In the genomic region with DNA sequence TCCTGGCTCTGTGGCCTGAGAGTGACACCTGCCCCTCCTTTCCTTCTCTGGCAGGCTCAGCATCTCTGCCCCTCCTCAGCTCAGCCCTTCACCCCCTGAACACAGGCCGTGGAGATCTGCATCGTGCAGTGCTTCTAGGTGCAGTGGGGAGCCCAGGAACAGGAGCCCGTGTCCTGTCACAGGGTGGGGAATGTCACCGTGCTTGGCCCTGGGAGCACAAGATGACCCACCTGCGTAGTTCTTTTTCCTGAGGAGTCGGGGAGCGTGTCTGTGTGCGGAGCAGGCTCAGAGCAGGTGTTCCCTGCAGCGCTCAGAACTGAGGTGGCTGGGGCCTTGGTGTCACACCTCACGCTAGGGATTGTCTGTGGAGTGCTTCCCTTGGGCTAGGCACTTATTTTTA, we compare ENCODE assay signal across 11 cellular contexts. TPM values are rescaled to one million over a fixed set of nuclear protein-coding genes. Genes with fewer than 3 reads are reported as not detected.
DNase-seq lines count a peak whose midpoint lies in the region; ATAC-seq and TF ChIP-seq lines count a peak whose summit lies in the region.
"Had no signal": no experiment of that assay in that cellular context is flagged by ENCODE, and none has a peak within 500 bp of the region (broad histone marks: within the 10 kb centered on the region; RNA-seq: fewer than 3 reads in every experiment).

No MANE protein-coding gene starts in this region.

- no peaks in the 10 kb centered on the region for H3K36me3 ChIP-seq in right atrium auricular region
- H3K36me3 ChIP-seq in SU-DHL-6 (ENCODE audit: low read length), result no peaks in the 10 kb centered on the region
- no peaks in the 10 kb centered on the region for H3K36me3 ChIP-seq in iPS-15b (ENCODE audit: control insufficient read depth, insufficient read depth, low read length)
- peaks cover 4% of the 10 kb centered on the region for H3K36me3 ChIP-seq in thymus (ENCODE audit: control insufficient read depth, insufficient read depth)
- no peaks in the 10 kb centered on the region for H3K36me3 ChIP-seq in brain microvascular endothelial cell (replicated peaks)

- DNase-seq in cardiac septum (ENCODE audit: low spot score) (peak; percentile 76), right atrium auricular region (ENCODE audit: low spot score) (no peak), AG20443 (ENCODE audit: low spot score) (no peak), brain microvascular endothelial cell (no peak)
- DNase-seq: central memory CD4-positive, alpha-beta T cell; foreskin fibroblast; NCI-H226 had no signal

- no peak for TF ChIP-seq CTCF in right atrium auricular region (IDR thresholded peaks at IDR 0.05)
- no peak for TF ChIP-seq CTCF in SU-DHL-6 (IDR thresholded peaks at IDR 0.05; ENCODE audit: insufficient read depth, low read length, poor library complexity, severe bottlenecking)
- no peak for TF ChIP-seq CTCF in brain microvascular endothelial cell (IDR thresholded peaks at IDR 0.05; ENCODE audit: low read depth, low read length, missing control alignments)

- H3K9ac ChIP-seq in SU-DHL-6 (ENCODE audit: low read length) (peak overlapping the region; percentile 69; the same call in 1 of the 2 replicates), iPS-15b (ENCODE audit: low read depth, low read length) (peak overlapping the region; percentile 37)

- H3K27me3 ChIP-seq in right atrium auricular region (no peaks in the 10 kb centered on the region), SU-DHL-6 (ENCODE audit: low read length) (no peaks in the 10 kb centered on the region), iPS-15b (ENCODE audit: control insufficient read depth, insufficient read depth, low read length) (no peaks in the 10 kb centered on the region), thymus (ENCODE audit: control insufficient read depth, insufficient read depth) (no peaks in the 10 kb centered on the region), brain microvascular endothelial cell (replicated peaks) (no peaks in the 10 kb centered on the region)

- no peak overlapping the region for H2AFZ ChIP-seq in SU-DHL-6 (ENCODE audit: low read depth, low read length, severe bottlenecking)

- H3K9me2 ChIP-seq in SU-DHL-6 (replicated peaks; ENCODE audit: insufficient read depth, low read length), result no peaks in the 10 kb centered on the region

- H3K4me2 ChIP-seq in SU-DHL-6 (ENCODE audit: low read depth, low read length, poor library complexity, severe bottlenecking), result peak overlapping the region; percentile 93

- peaks cover 65% of the 10 kb centered on the region for H3K79me2 ChIP-seq in SU-DHL-6 (ENCODE audit: insufficient read depth, low read length)

- H3K4me3 ChIP-seq in right atrium auricular region, result no peak overlapping the region
- no peak overlapping the region for H3K4me3 ChIP-seq in SU-DHL-6 (ENCODE audit: insufficient read depth, low read length, poor library complexity, severe bottlenecking)
- no peak overlapping the region for H3K4me3 ChIP-seq in iPS-15b (ENCODE audit: low read depth, low read length)
- no peak overlapping the region for H3K4me3 ChIP-seq in thymus (ENCODE audit: low read length)
- no peak overlapping the region for H3K4me3 ChIP-seq in brain microvascular endothelial cell (ENCODE audit: low read depth, low read length)

- 7% methylated on average over 10 of the region's 10 CpGs for WGBS in thymus

- H3F3A ChIP-seq in SU-DHL-6 (ENCODE audit: insufficient read depth), result peaks cover 61% of the 10 kb centered on the region

- H3K4me1 ChIP-seq in right atrium auricular region, result peaks cover 0 to 77% of the 10 kb centered on the region in 2 donors
- peaks cover 20% of the 10 kb centered on the region for H3K4me1 ChIP-seq in iPS-15b (ENCODE audit: control insufficient read depth, insufficient read depth, low read length)
- H3K4me1 ChIP-seq in thymus (ENCODE audit: control insufficient read depth, insufficient read depth, low read length), result peaks cover 33% of the 10 kb centered on the region

- intact Hi-C loops in cardiac septum (cut with DNase I), result no loop called here

- no peaks in the 10 kb centered on the region for H3K9me3 ChIP-seq in right atrium auricular region
- no peaks in the 10 kb centered on the region for H3K9me3 ChIP-seq in SU-DHL-6 (ENCODE audit: insufficient read depth, low read length)
- H3K9me3 ChIP-seq in iPS-15b (ENCODE audit: control insufficient read depth, insufficient read depth, low read length), result no peaks in the 10 kb centered on the region
- no peaks in the 10 kb centered on the region for H3K9me3 ChIP-seq in thymus (ENCODE audit: control insufficient read depth)

- peak overlapping the region in 1 of 2 donors; percentile 69 for H3K27ac ChIP-seq in right atrium auricular region
- H3K27ac ChIP-seq in SU-DHL-6 (ENCODE audit: low read depth, low read length), result peak overlapping the region; percentile 98
- peak overlapping the region; percentile 0 for H3K27ac ChIP-seq in thymus (ENCODE audit: low read depth)
- no peak overlapping the region for H3K27ac ChIP-seq in brain microvascular endothelial cell

- no peaks in the 10 kb centered on the region for H4K20me1 ChIP-seq in SU-DHL-6 (ENCODE audit: low read depth, low read length)

- in situ Hi-C loops in brain microvascular endothelial cell (cut with HindIII; ENCODE audit: low pct_ligation_motif_present, low sequenced_read_pairs), result no loop called here

- ATAC-seq in HG02884 (IDR thresholded peaks at IDR 0.05; ENCODE audit: unreplicated experiment), result no peak

RNA-seq across cellular contexts. Expression of a gene that starts 10.6 kb away (rescaled TPM):
- total RNA-seq in cardiac septum (20.1 TPM), right atrium auricular region (10 to 100 TPM; 11.5 to 15.4 TPM)
- polyA plus RNA-seq in thymus, result 25.7 TPM

RNA-seq across cellular contexts. Expression of a gene that starts 35.0 kb away (rescaled TPM):
- total RNA-seq in cardiac septum (60.0 TPM), right atrium auricular region (10 to 100 TPM; 46.0 to 59.8 TPM)
- 47.1 TPM for polyA plus RNA-seq in thymus
